Comparison of ENCODE assay signal across 1 cellular context in the genomic region with DNA sequence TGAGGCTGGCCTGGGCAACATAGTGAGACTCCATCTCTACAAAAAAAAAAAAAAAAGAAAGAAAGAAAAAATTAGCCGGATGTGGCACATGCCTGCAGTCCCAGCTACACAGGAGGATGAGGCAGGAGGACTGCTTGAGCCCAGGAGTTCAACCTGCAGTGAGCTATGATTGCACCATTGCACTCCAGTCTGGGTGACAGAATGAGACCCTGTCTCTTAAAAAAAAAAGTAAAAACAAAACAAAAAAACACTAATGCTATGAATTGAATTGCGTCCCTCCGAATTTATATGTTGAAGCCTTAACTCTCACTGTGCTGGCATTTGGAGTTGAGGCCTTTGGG.
TF ChIP-seq lines count a peak whose summit lies in the region.

No MANE protein-coding gene starts in this region.

TF ChIP-seq in HepG2, 621 proteins besides CTCF, POLR2A, EP300 and RAD21 (continued from another document):
- TF ChIP-seq, protein P1, sequence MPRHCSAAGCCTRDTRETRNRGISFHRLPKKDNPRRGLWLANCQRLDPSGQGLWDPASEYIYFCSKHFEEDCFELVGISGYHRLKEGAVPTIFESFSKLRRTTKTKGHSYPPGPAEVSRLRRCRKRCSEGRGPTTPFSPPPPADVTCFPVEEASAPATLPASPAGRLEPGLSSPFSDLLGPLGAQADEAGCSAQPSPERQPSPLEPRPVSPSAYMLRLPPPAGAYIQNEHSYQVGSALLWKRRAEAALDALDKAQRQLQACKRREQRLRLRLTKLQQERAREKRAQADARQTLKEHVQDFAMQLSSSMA (CRISPR knock-in tag; IDR thresholded peaks at IDR 0.05), result peak; percentile 87
- TF ChIP-seq ELK4 (CRISPR knock-in tag; IDR thresholded peaks at IDR 0.05; ENCODE audit: borderline replicate concordance) (no peak), ZNF24 (IDR thresholded peaks at IDR 0.05) (no peak), ZMAT3 (CRISPR knock-in tag; conservative IDR thresholded peaks at IDR 0.05) (peak; percentile 65; the same call in 1 of the 2 replicates), SCMH1 (CRISPR knock-in tag; IDR thresholded peaks at IDR 0.05; ENCODE audit: borderline replicate concordance) (no peak), NR1H2 (CRISPR knock-in tag; IDR thresholded peaks at IDR 0.05; ENCODE audit: borderline replicate concordance, low read depth) (no peak), ZMYM2 (CRISPR knock-in tag; IDR thresholded peaks at IDR 0.05) (peak; percentile 25; the same call in 1 of the 2 replicates), ASH2L (IDR thresholded peaks at IDR 0.05; ENCODE audit: insufficient read length, low read depth, low read length) (peak; percentile 37), CEBPG (CRISPR knock-in tag; IDR thresholded peaks at IDR 0.05) (peak; percentile 71), BRD4 (CRISPR knock-in tag; IDR thresholded peaks at IDR 0.05) (0 out of 2 replicates have a peak, but pooled peaks have one; percentile 39), ZNF644 (CRISPR knock-in tag; IDR thresholded peaks at IDR 0.05; ENCODE audit: low read depth) (0 out of 2 replicates have a peak, but pooled peaks have one; percentile 7), CHD4 (IDR thresholded peaks at IDR 0.05; ENCODE audit: borderline replicate concordance, low read length) (0 out of 2 replicates have a peak, but pooled peaks have one; percentile 12), NFKB2 (CRISPR knock-in tag; IDR thresholded peaks at IDR 0.05; ENCODE audit: borderline replicate concordance) (no peak), KMT2A (CRISPR knock-in tag; IDR thresholded peaks at IDR 0.05) (peak; percentile 62; the same call in 1 of the 2 replicates), ZNF792 (CRISPR knock-in tag; IDR thresholded peaks at IDR 0.05) (0 out of 2 replicates have a peak, but pooled peaks have one; percentile 56)
- TF ChIP-seq, protein P2, sequence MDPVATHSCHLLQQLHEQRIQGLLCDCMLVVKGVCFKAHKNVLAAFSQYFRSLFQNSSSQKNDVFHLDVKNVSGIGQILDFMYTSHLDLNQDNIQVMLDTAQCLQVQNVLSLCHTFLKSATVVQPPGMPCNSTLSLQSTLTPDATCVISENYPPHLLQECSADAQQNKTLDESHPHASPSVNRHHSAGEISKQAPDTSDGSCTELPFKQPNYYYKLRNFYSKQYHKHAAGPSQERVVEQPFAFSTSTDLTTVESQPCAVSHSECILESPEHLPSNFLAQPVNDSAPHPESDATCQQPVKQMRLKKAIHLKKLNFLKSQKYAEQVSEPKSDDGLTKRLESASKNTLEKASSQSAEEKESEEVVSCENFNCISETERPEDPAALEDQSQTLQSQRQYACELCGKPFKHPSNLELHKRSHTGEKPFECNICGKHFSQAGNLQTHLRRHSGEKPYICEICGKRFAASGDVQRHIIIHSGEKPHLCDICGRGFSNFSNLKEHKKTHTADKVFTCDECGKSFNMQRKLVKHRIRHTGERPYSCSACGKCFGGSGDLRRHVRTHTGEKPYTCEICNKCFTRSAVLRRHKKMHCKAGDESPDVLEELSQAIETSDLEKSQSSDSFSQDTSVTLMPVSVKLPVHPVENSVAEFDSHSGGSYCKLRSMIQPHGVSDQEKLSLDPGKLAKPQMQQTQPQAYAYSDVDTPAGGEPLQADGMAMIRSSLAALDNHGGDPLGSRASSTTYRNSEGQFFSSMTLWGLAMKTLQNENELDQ (CRISPR knock-in tag; IDR thresholded peaks at IDR 0.05; ENCODE audit: borderline replicate concordance), result no peak
- TF ChIP-seq, protein P3, sequence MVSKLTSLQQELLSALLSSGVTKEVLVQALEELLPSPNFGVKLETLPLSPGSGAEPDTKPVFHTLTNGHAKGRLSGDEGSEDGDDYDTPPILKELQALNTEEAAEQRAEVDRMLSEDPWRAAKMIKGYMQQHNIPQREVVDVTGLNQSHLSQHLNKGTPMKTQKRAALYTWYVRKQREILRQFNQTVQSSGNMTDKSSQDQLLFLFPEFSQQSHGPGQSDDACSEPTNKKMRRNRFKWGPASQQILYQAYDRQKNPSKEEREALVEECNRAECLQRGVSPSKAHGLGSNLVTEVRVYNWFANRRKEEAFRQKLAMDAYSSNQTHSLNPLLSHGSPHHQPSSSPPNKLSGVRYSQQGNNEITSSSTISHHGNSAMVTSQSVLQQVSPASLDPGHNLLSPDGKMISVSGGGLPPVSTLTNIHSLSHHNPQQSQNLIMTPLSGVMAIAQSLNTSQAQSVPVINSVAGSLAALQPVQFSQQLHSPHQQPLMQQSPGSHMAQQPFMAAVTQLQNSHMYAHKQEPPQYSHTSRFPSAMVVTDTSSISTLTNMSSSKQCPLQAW (CRISPR knock-in tag; IDR thresholded peaks at IDR 0.05), result 0 out of 2 replicates have a peak, but pooled peaks have one; percentile 12
